17 cellular contexts compared by ENCODE assay signal in the genomic region with DNA sequence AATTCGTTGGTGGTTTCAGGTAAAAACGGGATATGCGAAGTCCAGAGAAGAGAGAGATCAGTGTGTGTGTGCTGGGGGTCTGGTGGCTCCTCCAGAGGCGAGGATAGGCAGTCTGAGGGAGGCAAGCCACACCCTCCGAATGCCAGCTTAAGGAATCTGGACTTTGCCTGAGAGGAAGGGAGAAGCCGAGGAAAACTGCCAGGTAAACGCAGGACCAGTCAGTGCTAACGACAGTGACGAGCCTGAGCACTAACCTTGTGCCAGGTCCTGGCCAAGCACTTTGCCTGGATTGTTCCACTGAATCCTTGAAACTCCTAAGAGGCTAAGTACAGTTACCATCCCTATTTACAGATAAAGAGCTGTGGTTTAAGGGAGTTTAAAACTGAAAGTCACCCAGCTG. TPM values are rescaled to one million over a fixed set of nuclear protein-coding genes. Genes with fewer than 3 reads are reported as not detected.
DNase-seq lines count a peak whose midpoint lies in the region; ATAC-seq and TF ChIP-seq lines count a peak whose summit lies in the region.
"Had no signal": no experiment of that assay in that cellular context is flagged by ENCODE, and none has a peak within 500 bp of the region (broad histone marks: within the 10 kb centered on the region; RNA-seq: fewer than 3 reads in every experiment).

No MANE protein-coding gene starts in this region.

- no peak overlapping the region for H3K27ac ChIP-seq in CD4-positive, alpha-beta memory T cell (ENCODE audit: low read depth, low read length)
- H3K27ac ChIP-seq in PC-9 (peak overlapping the region; percentile 51), epithelial cell of prostate (peak overlapping the region; percentile 71)

- no TSS peak for BruUV-seq in PC-9 (replicated peaks; lab: Mats Ljungman, UMichigan)

- H3F3A ChIP-seq in PC-9 (ENCODE audit: insufficient read depth, low read depth): peaks cover 27% of the 10 kb centered on the region

- no peaks in the 10 kb centered on the region for H3K9me2 ChIP-seq in PC-9 (ENCODE audit: insufficient read depth)

- peaks cover 63 to 79% of the 10 kb centered on the region in 2 donors for H3K36me3 Mint-ChIP-seq in CD4-positive, alpha-beta memory T cell
- peaks cover 53% of the 10 kb centered on the region for H3K36me3 Mint-ChIP-seq in osteocyte (ENCODE audit: unreplicated experiment)

- no peak for ATAC-seq in GM18498 (IDR thresholded peaks at IDR 0.05; ENCODE audit: unreplicated experiment)
- no peak for ATAC-seq in stimulated activated naive CD8-positive, alpha-beta T cell treated with anti-CD3 and anti-CD28 coated beads, Interleukin-15, Interleukin-2, amounts not matched to agents 100 U/mL and 50 U/mL, for 24 hours

- H3K4me3 Mint-ChIP-seq in CD4-positive, alpha-beta memory T cell: no peak overlapping the region
- no peak overlapping the region for H3K4me3 Mint-ChIP-seq in osteocyte (ENCODE audit: unreplicated experiment)

- no peaks in the 10 kb centered on the region for H3K27me3 ChIP-seq in CD4-positive, alpha-beta memory T cell (ENCODE audit: insufficient read depth, low read length)
- no peaks in the 10 kb centered on the region for H3K27me3 ChIP-seq in PC-9 (ENCODE audit: insufficient read depth, low read depth)

- peaks cover 70% of the 10 kb centered on the region for H3K36me3 ChIP-seq in CD4-positive, alpha-beta memory T cell (ENCODE audit: insufficient read depth, low read length)
- peaks cover 63% of the 10 kb centered on the region for H3K36me3 ChIP-seq in PC-9 (ENCODE audit: low read depth)

- CTCF ChIA-PET in CD4-positive, alpha-beta memory T cell (lab: Charles Lee; ENCODE audit: partially characterized antibody): interaction anchor here (1.3 kb wide), 1 partner anchor 46 kb away, joined by 3 read pairs; no protein-coding TSS in a partner anchor
- CTCF ChIA-PET in PC-9 (lab: Charles Lee): interaction anchor here (0.6 kb wide), 1 partner anchor 66 kb away, joined by 4 read pairs; no protein-coding TSS in a partner anchor

- no peaks in the 10 kb centered on the region for H4K20me1 ChIP-seq in PC-9 (ENCODE audit: insufficient read depth)

- H3K4me1 Mint-ChIP-seq in CD4-positive, alpha-beta memory T cell: peaks cover 0 to 10% (median 7%) of the 10 kb centered on the region in 4 donors
- H3K4me1 Mint-ChIP-seq in osteocyte (ENCODE audit: unreplicated experiment): peaks cover 22% of the 10 kb centered on the region

- no peaks in the 10 kb centered on the region for H3K27me3 Mint-ChIP-seq in CD4-positive, alpha-beta memory T cell
- H3K27me3 Mint-ChIP-seq in osteocyte (ENCODE audit: unreplicated experiment): no peaks in the 10 kb centered on the region
- H3K27me3 Mint-ChIP-seq: progenitor cell of endocrine pancreas had no signal

- H3K4me1 ChIP-seq in CD4-positive, alpha-beta memory T cell (ENCODE audit: insufficient read depth, low read length): no peaks in the 10 kb centered on the region
- peaks cover 22% of the 10 kb centered on the region for H3K4me1 ChIP-seq in PC-9 (replicated peaks; ENCODE audit: insufficient read depth)

- H3K79me2 ChIP-seq in PC-9 (ENCODE audit: low read depth): no peaks in the 10 kb centered on the region

- H3K9me3 Mint-ChIP-seq in CD4-positive, alpha-beta memory T cell: no peaks in the 10 kb centered on the region
- H3K9me3 Mint-ChIP-seq in osteocyte (ENCODE audit: unreplicated experiment): no peaks in the 10 kb centered on the region

- no peak overlapping the region for H3K4me3 ChIP-seq in CD4-positive, alpha-beta memory T cell (ENCODE audit: low read length in 2 of 2)
- H3K4me3 ChIP-seq in PC-9: no peak overlapping the region

- intact Hi-C loops in CD4-positive, alpha-beta memory T cell (cut with micrococcal nuclease): no loop called here
- intact Hi-C loops in PC-9 (cut with micrococcal nuclease; ENCODE audit: unreplicated experiment): no loop called here

- DNase-seq in CD4-positive, alpha-beta memory T cell: no peak
- no peak for DNase-seq in PC-9
- DNase-seq in epithelial cell of prostate (ENCODE audit: low read depth, low spot score): no peak
- DNase-seq in osteocyte (ENCODE audit: extremely low spot score, unreplicated experiment): no peak
- DNase-seq in NCI-H2171 (lab: John Stamatoyannopoulos, UW): no peak
- no peak for DNase-seq in stimulated activated naive CD8-positive, alpha-beta T cell treated with anti-CD3 and anti-CD28 coated beads, Interleukin-15, Interleukin-2, amounts not matched to agents 100 U/mL and 50 U/mL, for 24 hours
- DNase-seq in SK-N-DZ (ENCODE audit: low spot score): no peak
- DNase-seq: activated CD4-positive, CD25-positive, alpha-beta regulatory T cell; activated CD8-positive, alpha-beta memory T cell treated with anti-CD3 and anti-CD28 coated beads, Interleukin-2, amount 50 U/mL, for 48 hours; central memory CD4-positive, alpha-beta T cell; Kasumi-1; NCI-H446 treated with DMSO at 0.1 percent for 48 hours had no signal

- peak overlapping the region in 4 of 7 donors; percentile 12 to 78 (median 30) for H3K27ac Mint-ChIP-seq in CD4-positive, alpha-beta memory T cell
- H3K27ac Mint-ChIP-seq in osteocyte (ENCODE audit: unreplicated experiment): peak overlapping the region; percentile 1
- H3K27ac Mint-ChIP-seq: progenitor cell of endocrine pancreas had no signal

- H3K9me3 ChIP-seq in CD4-positive, alpha-beta memory T cell (ENCODE audit: control insufficient read depth in 1 of 2, low read length in 2 of 2): no peaks in the 10 kb centered on the region
- no peaks in the 10 kb centered on the region for H3K9me3 ChIP-seq in PC-9 (ENCODE audit: insufficient read depth, low read depth)

- POLR2A ChIA-PET in CD4-positive, alpha-beta memory T cell (lab: Charles Lee; ENCODE audit: partially characterized antibody): interaction anchor here (1.3 kb wide), 1 partner anchor 32 kb away, joined by 3 read pairs; no protein-coding TSS in a partner anchor
- POLR2A ChIA-PET in PC-9 (lab: Charles Lee; ENCODE audit: unreplicated experiment): interaction anchor here (0.6 kb wide), 1 partner anchor 18 kb away, joined by 3 read pairs; no protein-coding TSS in a partner anchor

- peak overlapping the region; percentile 48 for H3K4me2 ChIP-seq in PC-9

- no peak for TF ChIP-seq CTCF in PC-9 (conservative IDR thresholded peaks at IDR 0.05)
- TF ChIP-seq CTCF in osteocyte (IDR thresholded peaks at IDR 0.05): no peak

- H2AFZ ChIP-seq in PC-9: no peak overlapping the region

RNA-seq across cellular contexts. Expression of gene SMG9, which starts 15.3 kb away (rescaled TPM):
- total RNA-seq in CD4-positive, alpha-beta memory T cell: 10 to 100 TPM; 57.6 to 57.9 TPM
- polyA plus RNA-seq in CD4-positive, alpha-beta memory T cell: 10 to 100 TPM in 1 of 2 donors, 1 to 10 TPM in 1; 3.8 to 13.7 TPM
- 76.8 and 84.1 TPM in 2 replicates for total RNA-seq in PC-9 (2021)
- 64.9 and 71.0 TPM in 2 replicates for total RNA-seq in osteocyte
- 27.2 and 29.4 TPM in 2 replicates for polyA plus RNA-seq in SK-N-DZ (2014; cell fraction: cytosol; rRNA removed)
- 111 and 119 TPM in 2 replicates for polyA plus RNA-seq in SK-N-DZ (2014; cell fraction: nucleus; rRNA removed)

RNA-seq across cellular contexts. Expression of gene IRGC, which starts 23.5 kb away (rescaled TPM):
- total RNA-seq in CD4-positive, alpha-beta memory T cell: not detected
- not detected for polyA plus RNA-seq in CD4-positive, alpha-beta memory T cell
- total RNA-seq in PC-9 (2021): not detected in 2 replicates
- not detected in 2 replicates for total RNA-seq in osteocyte
- not detected in 2 replicates for polyA plus RNA-seq in SK-N-DZ (2014; cell fraction: cytosol; rRNA removed)
- polyA plus RNA-seq in SK-N-DZ (2014; cell fraction: nucleus; rRNA removed): not detected in 2 replicates
- total RNA-seq: glomerular endothelial cell, myocyte, OCI-LY7, progenitor cell of endocrine pancreas had no signal

RNA-seq across cellular contexts. Expression of gene KCNN4, which starts 41.4 kb away (rescaled TPM):
- total RNA-seq in CD4-positive, alpha-beta memory T cell: 10 to 100 TPM; 33.6 to 33.9 TPM
- 10 to 100 TPM; 10.5 to 23.7 TPM for polyA plus RNA-seq in CD4-positive, alpha-beta memory T cell
- total RNA-seq in PC-9 (2021): 92.4 and 92.7 TPM in 2 replicates
- 0.64 and 1.5 TPM in 2 replicates for total RNA-seq in osteocyte
- polyA plus RNA-seq in SK-N-DZ (2014; cell fraction: cytosol; rRNA removed): 0.16 and 0.52 TPM in 2 replicates
- polyA plus RNA-seq in SK-N-DZ (2014; cell fraction: nucleus; rRNA removed): 1.5 and 2.2 TPM in 2 replicates

Comparison
In these comparisons a context has a peak if more than half of its experiments do, and no peak if none do; other contexts are left out.
1. RNA of gene KCNN4, which starts 41.4 kb away (total RNA-seq): 92.4 to 92.7 TPM in PC-9 and 33.6 to 33.9 TPM in CD4-positive, alpha-beta memory T cell; 0.64 to 1.5 TPM in osteocyte; every median in the first group is over 10 times any median in the second.